ENCODE assay signal across 19 cellular contexts in the genomic region with DNA sequence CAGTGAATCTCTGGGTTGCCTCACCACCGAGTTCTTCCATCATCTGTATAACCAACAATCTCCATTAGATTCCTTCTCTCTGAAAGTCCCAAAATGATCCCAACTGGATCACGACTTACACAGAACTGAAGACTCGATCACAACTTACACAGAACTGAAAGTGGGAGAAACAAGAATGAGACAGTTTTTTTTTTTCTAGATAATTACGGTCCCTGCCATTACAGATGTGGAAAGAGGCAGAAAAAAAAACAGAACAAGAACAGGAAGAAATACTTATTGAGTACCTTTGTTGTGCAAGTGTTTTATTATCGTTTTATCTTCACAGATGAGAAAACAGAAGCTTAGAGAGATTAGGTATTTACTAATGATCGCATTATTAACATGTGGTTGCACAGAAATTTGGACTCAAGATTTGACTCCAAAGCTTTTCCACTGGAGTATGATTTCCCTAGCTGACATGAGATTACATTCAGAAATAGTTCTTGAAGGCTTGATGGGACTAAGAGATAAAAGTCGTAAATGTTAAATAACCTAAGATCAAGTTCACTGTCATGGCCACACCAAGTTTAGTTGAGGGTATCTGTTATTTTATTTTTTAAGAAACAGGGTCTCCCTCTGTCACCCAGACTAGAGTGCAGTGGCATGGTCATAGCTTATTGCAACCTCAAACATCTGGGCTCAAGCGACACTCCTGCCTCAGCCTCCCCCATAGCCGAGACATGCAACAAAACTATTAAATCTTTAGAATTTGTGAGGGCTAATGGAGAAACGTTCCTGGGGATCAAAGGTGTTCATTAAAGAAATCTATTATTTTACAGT. TPM values are rescaled to one million over a fixed set of nuclear protein-coding genes. Genes with fewer than 3 reads are reported as not detected.
DNase-seq lines count a peak whose midpoint lies in the region; ATAC-seq, FAIRE-seq and TF ChIP-seq lines count a peak whose summit lies in the region.
"Had no signal": no experiment of that assay in that cellular context is flagged by ENCODE, and none has a peak within 500 bp of the region (broad histone marks: within the 10 kb centered on the region; RNA-seq: fewer than 3 reads in every experiment).

No MANE protein-coding gene starts in this region.

- DNase-seq in SIG-M5 treated with dmso at 0.1 percent for 504 hours (lab: John Stamatoyannopoulos, UW; ENCODE audit: unreplicated experiment) (peak; percentile 40), SIG-M5 (lab: John Stamatoyannopoulos, UW) (no peak), RCC 7860 (ENCODE audit: low spot score) (peak; percentile 33), iris pigment epithelial cell (ENCODE audit: low read depth) (peak; percentile 41), type B pancreatic cell (ENCODE audit: extremely low spot score, unreplicated experiment) (no peak), SKM-1 (lab: John Stamatoyannopoulos, UW; ENCODE audit: unreplicated experiment) (no peak)
- DNase-seq in natural killer cell treated with Interleukin-12 subunit alpha and Interleukin-12 subunit beta and Interleukin-15 and Interleukin-18, amount 100 ng/mL, for 72 hours (ENCODE audit: low spot score) = no peak
- DNase-seq in activated CD4-positive, alpha-beta memory T cell treated with anti-CD3 and anti-CD28 coated beads, Interleukin-2, amount 10 ng/mL, durations not matched to agents 7 days and 5 days = no peak
- DNase-seq: activated CD8-positive, alpha-beta T cell treated with anti-CD3 and anti-CD28 coated beads, Interleukin-2, amount 10 ng/mL, durations not matched to agents 7 days and 5 days; activated naive CD4-positive, alpha-beta T cell treated with anti-CD3 and anti-CD28 coated beads for 36 hours; activated T-cell treated with anti-CD3 and anti-CD28 coated beads, Interleukin-2, amount 50 U/mL, for 1 hour; aorta; effector memory CD8-positive, alpha-beta T cell; heart right ventricle; NCI-H1694 treated with DMSO at 0.1 percent for 48 hours; right cardiac atrium; stimulated activated CD4-positive, alpha-beta T cell treated with anti-CD3 and anti-CD28 coated beads, Interleukin-15, amount 100 ng/mL, for 24 hours had no signal

- H3K27ac Mint-ChIP-seq in type B pancreatic cell = peak overlapping the region; percentile 95
- H3K27ac Mint-ChIP-seq in natural killer cell treated with Interleukin-12 subunit alpha and Interleukin-12 subunit beta and Interleukin-15 and Interleukin-18, amount 100 ng/mL, for 72 hours = no peak overlapping the region
- no peak overlapping the region for H3K27ac Mint-ChIP-seq in activated CD4-positive, alpha-beta memory T cell treated with anti-CD3 and anti-CD28 coated beads, Interleukin-2, amount 10 ng/mL, durations not matched to agents 7 days and 5 days
- H3K27ac Mint-ChIP-seq: activated CD8-positive, alpha-beta T cell treated with anti-CD3 and anti-CD28 coated beads, Interleukin-2, amount 10 ng/mL, durations not matched to agents 7 days and 5 days; activated naive CD4-positive, alpha-beta T cell treated with anti-CD3 and anti-CD28 coated beads for 36 hours; effector memory CD8-positive, alpha-beta T cell had no signal

- no peak for TF ChIP-seq CTCF in type B pancreatic cell (conservative IDR thresholded peaks at IDR 0.05)

- peak overlapping the region; percentile 23 for H3K4me3 Mint-ChIP-seq in type B pancreatic cell
- H3K4me3 Mint-ChIP-seq in natural killer cell treated with Interleukin-12 subunit alpha and Interleukin-12 subunit beta and Interleukin-15 and Interleukin-18, amount 100 ng/mL, for 72 hours = no peak overlapping the region
- H3K4me3 Mint-ChIP-seq in activated CD4-positive, alpha-beta memory T cell treated with anti-CD3 and anti-CD28 coated beads, Interleukin-2, amount 10 ng/mL, durations not matched to agents 7 days and 5 days = no peak overlapping the region
- H3K4me3 Mint-ChIP-seq: activated CD8-positive, alpha-beta T cell treated with anti-CD3 and anti-CD28 coated beads, Interleukin-2, amount 10 ng/mL, durations not matched to agents 7 days and 5 days; activated naive CD4-positive, alpha-beta T cell treated with anti-CD3 and anti-CD28 coated beads for 36 hours; effector memory CD8-positive, alpha-beta T cell had no signal

- FAIRE-seq in RCC 7860 (lab: Jason Lieb, UNC) = no peak

- H3K27me3 Mint-ChIP-seq in type B pancreatic cell = no peaks in the 10 kb centered on the region
- H3K27me3 Mint-ChIP-seq in natural killer cell treated with Interleukin-12 subunit alpha and Interleukin-12 subunit beta and Interleukin-15 and Interleukin-18, amount 100 ng/mL, for 72 hours = peaks cover 4 to 26% of the 10 kb centered on the region in 2 donors
- peaks cover 4% of the 10 kb centered on the region for H3K27me3 Mint-ChIP-seq in activated CD4-positive, alpha-beta memory T cell treated with anti-CD3 and anti-CD28 coated beads, Interleukin-2, amount 10 ng/mL, durations not matched to agents 7 days and 5 days

- POLR2A ChIA-PET in activated CD4-positive, alpha-beta memory T cell treated with anti-CD3 and anti-CD28 coated beads, Interleukin-2, amount 10 ng/mL, durations not matched to agents 7 days and 5 days (lab: Charles Lee) = no interaction called here

- peaks cover 64% of the 10 kb centered on the region for H3K36me3 Mint-ChIP-seq in type B pancreatic cell
- H3K36me3 Mint-ChIP-seq in natural killer cell treated with Interleukin-12 subunit alpha and Interleukin-12 subunit beta and Interleukin-15 and Interleukin-18, amount 100 ng/mL, for 72 hours = peaks cover 11% of the 10 kb centered on the region
- H3K36me3 Mint-ChIP-seq in activated CD4-positive, alpha-beta memory T cell treated with anti-CD3 and anti-CD28 coated beads, Interleukin-2, amount 10 ng/mL, durations not matched to agents 7 days and 5 days (ENCODE audit: low read depth) = peaks cover 2% of the 10 kb centered on the region

- CTCF ChIA-PET in activated CD4-positive, alpha-beta memory T cell treated with anti-CD3 and anti-CD28 coated beads, Interleukin-2, amount 10 ng/mL, durations not matched to agents 7 days and 5 days (lab: Charles Lee) = no interaction called here

- no peak for ATAC-seq in natural killer cell treated with Interleukin-12 subunit alpha and Interleukin-12 subunit beta and Interleukin-15 and Interleukin-18, amount 100 ng/mL, for 72 hours
- ATAC-seq: activated CD8-positive, alpha-beta T cell treated with anti-CD3 and anti-CD28 coated beads, Interleukin-2, amount 10 ng/mL, durations not matched to agents 7 days and 5 days; effector memory CD8-positive, alpha-beta T cell; right cardiac atrium had no signal

- peaks cover 47% of the 10 kb centered on the region for H3K4me1 Mint-ChIP-seq in type B pancreatic cell (ENCODE audit: unreplicated experiment)
- no peaks in the 10 kb centered on the region for H3K4me1 Mint-ChIP-seq in natural killer cell treated with Interleukin-12 subunit alpha and Interleukin-12 subunit beta and Interleukin-15 and Interleukin-18, amount 100 ng/mL, for 72 hours (ENCODE audit: low read depth in 2 of 2)
- no peaks in the 10 kb centered on the region for H3K4me1 Mint-ChIP-seq in activated CD4-positive, alpha-beta memory T cell treated with anti-CD3 and anti-CD28 coated beads, Interleukin-2, amount 10 ng/mL, durations not matched to agents 7 days and 5 days

- H3K9me3 Mint-ChIP-seq in type B pancreatic cell = peaks cover 18% of the 10 kb centered on the region
- no peaks in the 10 kb centered on the region for H3K9me3 Mint-ChIP-seq in natural killer cell treated with Interleukin-12 subunit alpha and Interleukin-12 subunit beta and Interleukin-15 and Interleukin-18, amount 100 ng/mL, for 72 hours
- H3K9me3 Mint-ChIP-seq in activated CD4-positive, alpha-beta memory T cell treated with anti-CD3 and anti-CD28 coated beads, Interleukin-2, amount 10 ng/mL, durations not matched to agents 7 days and 5 days = peaks cover 2% of the 10 kb centered on the region
- H3K9me3 Mint-ChIP-seq: activated naive CD4-positive, alpha-beta T cell treated with anti-CD3 and anti-CD28 coated beads for 36 hours had no signal

RNA-seq across cellular contexts. Expression of gene PLK2, which starts 8.9 kb away (rescaled TPM):
- 307 and 460 TPM in 2 replicates for total RNA-seq in type B pancreatic cell (ENCODE audit: low replicate concordance)
- total RNA-seq in natural killer cell treated with Interleukin-12 subunit alpha and Interleukin-12 subunit beta and Interleukin-15 and Interleukin-18, amount 100 ng/mL, for 72 hours = 1 to 10 TPM; 4.0 to 8.5 TPM
- 1 to 10 TPM; 3.5 to 4.2 TPM for total RNA-seq in activated CD4-positive, alpha-beta memory T cell treated with anti-CD3 and anti-CD28 coated beads, Interleukin-2, amount 10 ng/mL, durations not matched to agents 7 days and 5 days

RNA-seq across cellular contexts. Expression of gene GAPT, which starts 40.2 kb away (rescaled TPM):
- not detected in 2 replicates for total RNA-seq in type B pancreatic cell (ENCODE audit: low replicate concordance)
- under 1 TPM in 1 of 2 donors, not detected in 1; 0.31 TPM for total RNA-seq in natural killer cell treated with Interleukin-12 subunit alpha and Interleukin-12 subunit beta and Interleukin-15 and Interleukin-18, amount 100 ng/mL, for 72 hours
- total RNA-seq in activated CD4-positive, alpha-beta memory T cell treated with anti-CD3 and anti-CD28 coated beads, Interleukin-2, amount 10 ng/mL, durations not matched to agents 7 days and 5 days = not detected
- total RNA-seq: A172; activated CD8-positive, alpha-beta T cell treated with anti-CD3 and anti-CD28 coated beads, Interleukin-2, amount 10 ng/mL, durations not matched to agents 7 days and 5 days; activated naive CD4-positive, alpha-beta T cell treated with anti-CD3 and anti-CD28 coated beads for 36 hours; chondrocyte had no signal

Comparison
In these comparisons a context has a peak if more than half of its experiments do, and no peak if none do; other contexts are left out.
1. DNase-seq: peak in SIG-M5 treated with dmso at 0.1 percent for 504 hours (single experiment), RCC 7860 (single experiment) and iris pigment epithelial cell (single experiment); none in SIG-M5 (single experiment), type B pancreatic cell (single experiment), SKM-1 (single experiment), natural killer cell treated with Interleukin-12 subunit alpha and Interleukin-12 subunit beta and Interleukin-15 and Interleukin-18, amount 100 ng/mL, for 72 hours (single experiment) and activated CD4-positive, alpha-beta memory T cell treated with anti-CD3 and anti-CD28 coated beads, Interleukin-2, amount 10 ng/mL, durations not matched to agents 7 days and 5 days (single experiment).
2. RNA of gene PLK2, which starts 8.9 kb away (total RNA-seq): 307 to 460 TPM in type B pancreatic cell; 4.0 to 8.5 TPM in natural killer cell treated with Interleukin-12 subunit alpha and Interleukin-12 subunit beta and Interleukin-15 and Interleukin-18, amount 100 ng/mL, for 72 hours and 3.5 to 4.2 TPM in activated CD4-positive, alpha-beta memory T cell treated with anti-CD3 and anti-CD28 coated beads, Interleukin-2, amount 10 ng/mL, durations not matched to agents 7 days and 5 days; every median in the first group is over 10 times any median in the second.